10 cellular contexts compared by ENCODE assay signal in genomic region chr15:60370105-60370803, GRCh38. TPM values are rescaled to one million over a fixed set of nuclear protein-coding genes. Genes with fewer than 3 reads are reported as not detected.
DNase-seq lines count a peak whose midpoint lies in the region; ATAC-seq and TF ChIP-seq lines count a peak whose summit lies in the region.
"Had no signal": no experiment of that assay in that cellular context is flagged by ENCODE, and none has a peak within 500 bp of the region (broad histone marks: within the 10 kb centered on the region; RNA-seq: fewer than 3 reads in every experiment).

No MANE protein-coding gene starts in this region.

- no peak for ATAC-seq in activated CD8-positive, alpha-beta T cell treated with anti-CD3 and anti-CD28 coated beads for 36 hours
- ATAC-seq in activated CD8-positive, alpha-beta T cell treated with anti-CD3 and anti-CD28 coated beads, Interleukin-2, amount 10 ng/mL, durations not matched to agents 7 days and 5 days, result no peak
- ATAC-seq in lower lobe of right lung (peak; percentile 29 to 36), upper lobe of left lung (ENCODE audit: low FRiP score in 2 of 2) (peak in 1 of 2 donors; percentile 52)

- POLR2A ChIA-PET in activated CD8-positive, alpha-beta T cell treated with anti-CD3 and anti-CD28 coated beads for 36 hours (lab: Charles Lee), result no interaction called here
- POLR2A ChIA-PET in activated CD8-positive, alpha-beta T cell treated with anti-CD3 and anti-CD28 coated beads, Interleukin-2, amount 10 ng/mL, durations not matched to agents 7 days and 5 days (lab: Charles Lee), result no interaction called here

- CTCF ChIA-PET in activated CD8-positive, alpha-beta T cell treated with anti-CD3 and anti-CD28 coated beads for 36 hours (lab: Charles Lee), result interaction anchor here (1.0 to 2.1 kb wide), 2 partner anchors 10 to 11 kb away, joined by 4 to 7 read pairs; no protein-coding TSS in a partner anchor
- CTCF ChIA-PET in activated CD8-positive, alpha-beta T cell treated with anti-CD3 and anti-CD28 coated beads, Interleukin-2, amount 10 ng/mL, durations not matched to agents 7 days and 5 days (lab: Charles Lee), result interaction anchor here (2.2 kb wide), 1 partner anchor 10 kb away, joined by 12 read pairs; no protein-coding TSS in a partner anchor

- H3K9me3 ChIP-seq in lower lobe of right lung, result no peaks in the 10 kb centered on the region
- no peaks in the 10 kb centered on the region for H3K9me3 ChIP-seq in upper lobe of left lung
- H3K9me3 ChIP-seq: testis had no signal

- H3K4me1 ChIP-seq in lower lobe of right lung (peaks cover 55% of the 10 kb centered on the region), upper lobe of left lung (peaks cover 43 to 56% (median 49%) of the 10 kb centered on the region in 4 donors)

- peak overlapping the region; percentile 71 for H3K27ac ChIP-seq in lower lobe of right lung
- H3K27ac ChIP-seq in upper lobe of left lung, result peak overlapping the region; percentile 61 to 77 (median 68)
- H3K27ac ChIP-seq: KMS-11 had no signal

- H3K36me3 ChIP-seq in lower lobe of right lung, result peaks cover 60% of the 10 kb centered on the region
- peaks cover 0 to 40% (median 12%) of the 10 kb centered on the region in 4 donors for H3K36me3 ChIP-seq in upper lobe of left lung

- peaks cover 5% of the 10 kb centered on the region for H3K36me3 Mint-ChIP-seq in activated CD8-positive, alpha-beta T cell treated with anti-CD3 and anti-CD28 coated beads for 36 hours (ENCODE audit: low read depth)
- peaks cover 47% of the 10 kb centered on the region for H3K36me3 Mint-ChIP-seq in activated CD8-positive, alpha-beta T cell treated with anti-CD3 and anti-CD28 coated beads, Interleukin-2, amount 10 ng/mL, durations not matched to agents 7 days and 5 days (ENCODE audit: low read depth)

- peak; percentile 9 for DNase-seq in activated CD8-positive, alpha-beta T cell treated with anti-CD3 and anti-CD28 coated beads for 36 hours
- DNase-seq in activated CD8-positive, alpha-beta T cell treated with anti-CD3 and anti-CD28 coated beads, Interleukin-2, amount 10 ng/mL, durations not matched to agents 7 days and 5 days, result no peak
- DNase-seq in dermis blood vessel endothelial cell, result peak; percentile 100
- no peak for DNase-seq in lower lobe of right lung
- DNase-seq in upper lobe of left lung, result no peak
- DNase-seq in CD1c-positive myeloid dendritic cell (ENCODE audit: extremely low spot score), result no peak
- DNase-seq in putamen (ENCODE audit: low spot score), result no peak
- no peak for DNase-seq in NCI-H2196 treated with DMSO at 0.1 percent for 48 hours (lab: John Stamatoyannopoulos, UW; ENCODE audit: unreplicated experiment)
- DNase-seq: testis had no signal

- intact Hi-C loops in activated CD8-positive, alpha-beta T cell treated with anti-CD3 and anti-CD28 coated beads for 36 hours (cut with micrococcal nuclease), result no loop called here
- intact Hi-C loops in lower lobe of right lung (cut with DNase I), result no loop called here

- H3K4me3 ChIP-seq in lower lobe of right lung, result no peak overlapping the region
- no peak overlapping the region for H3K4me3 ChIP-seq in upper lobe of left lung
- H3K4me3 ChIP-seq: testis had no signal

- H3K27ac Mint-ChIP-seq in activated CD8-positive, alpha-beta T cell treated with anti-CD3 and anti-CD28 coated beads for 36 hours, result no peak overlapping the region
- H3K27ac Mint-ChIP-seq in activated CD8-positive, alpha-beta T cell treated with anti-CD3 and anti-CD28 coated beads, Interleukin-2, amount 10 ng/mL, durations not matched to agents 7 days and 5 days, result no peak overlapping the region

- H3K4me3 Mint-ChIP-seq in activated CD8-positive, alpha-beta T cell treated with anti-CD3 and anti-CD28 coated beads for 36 hours, result no peak overlapping the region
- H3K4me3 Mint-ChIP-seq in activated CD8-positive, alpha-beta T cell treated with anti-CD3 and anti-CD28 coated beads, Interleukin-2, amount 10 ng/mL, durations not matched to agents 7 days and 5 days, result no peak overlapping the region

- H3K27me3 ChIP-seq in lower lobe of right lung (ENCODE audit: low read depth), result no peaks in the 10 kb centered on the region
- H3K27me3 ChIP-seq in upper lobe of left lung, result no peaks in the 10 kb centered on the region
- H3K27me3 ChIP-seq: testis had no signal

- TF ChIP-seq EP300 in upper lobe of left lung (IDR thresholded peaks at IDR 0.05), result peak in 1 of 4 donors; percentile 28

- TF ChIP-seq POLR2A in upper lobe of left lung (IDR thresholded peaks at IDR 0.05), result no peak

- TF ChIP-seq CTCF in activated CD8-positive, alpha-beta T cell treated with anti-CD3 and anti-CD28 coated beads for 36 hours (IDR thresholded peaks at IDR 0.05), result no peak
- no peak for TF ChIP-seq CTCF in lower lobe of right lung (IDR thresholded peaks at IDR 0.05)
- no peak for TF ChIP-seq CTCF in upper lobe of left lung (IDR thresholded peaks at IDR 0.05)

- WGBS in upper lobe of left lung, 2 donors, result 69 to 75% methylated on average over 7 of the region's 7 CpGs

- H3K27me3 Mint-ChIP-seq in activated CD8-positive, alpha-beta T cell treated with anti-CD3 and anti-CD28 coated beads for 36 hours, result no peaks in the 10 kb centered on the region
- H3K27me3 Mint-ChIP-seq in activated CD8-positive, alpha-beta T cell treated with anti-CD3 and anti-CD28 coated beads, Interleukin-2, amount 10 ng/mL, durations not matched to agents 7 days and 5 days (ENCODE audit: low read depth), result no peaks in the 10 kb centered on the region

- H3K9me3 Mint-ChIP-seq in activated CD8-positive, alpha-beta T cell treated with anti-CD3 and anti-CD28 coated beads for 36 hours, result no peaks in the 10 kb centered on the region
- no peaks in the 10 kb centered on the region for H3K9me3 Mint-ChIP-seq in activated CD8-positive, alpha-beta T cell treated with anti-CD3 and anti-CD28 coated beads, Interleukin-2, amount 10 ng/mL, durations not matched to agents 7 days and 5 days (ENCODE audit: insufficient read depth)

- H3K4me1 Mint-ChIP-seq in activated CD8-positive, alpha-beta T cell treated with anti-CD3 and anti-CD28 coated beads for 36 hours (ENCODE audit: low read depth), result peaks cover 13% of the 10 kb centered on the region
- H3K4me1 Mint-ChIP-seq in activated CD8-positive, alpha-beta T cell treated with anti-CD3 and anti-CD28 coated beads, Interleukin-2, amount 10 ng/mL, durations not matched to agents 7 days and 5 days (ENCODE audit: low read depth), result peaks cover 2% of the 10 kb centered on the region

RNA-seq across cellular contexts. Expression of gene ANXA2, which starts 27.5 kb away (rescaled TPM):
- 10 to 100 TPM; 57.9 to 60.2 TPM for total RNA-seq in activated CD8-positive, alpha-beta T cell treated with anti-CD3 and anti-CD28 coated beads for 36 hours
- total RNA-seq in activated CD8-positive, alpha-beta T cell treated with anti-CD3 and anti-CD28 coated beads, Interleukin-2, amount 10 ng/mL, durations not matched to agents 7 days and 5 days, result 100 to 1,000 TPM; 368 to 375 TPM
- total RNA-seq in dermis blood vessel endothelial cell (3,547 and 3,999 TPM in 2 replicates), lower lobe of right lung (834 TPM), upper lobe of left lung (1,000 to 10,000 TPM in 4 of 6 donors, 100 to 1,000 TPM in 2; 394 to 1,774 (median 1,094) TPM)

Comparison
In these comparisons a context has a peak if more than half of its experiments do, and no peak if none do; other contexts are left out.
1. DNase-seq: peak in activated CD8-positive, alpha-beta T cell treated with anti-CD3 and anti-CD28 coated beads for 36 hours (single experiment) and dermis blood vessel endothelial cell (single experiment); none in activated CD8-positive, alpha-beta T cell treated with anti-CD3 and anti-CD28 coated beads, Interleukin-2, amount 10 ng/mL, durations not matched to agents 7 days and 5 days (single experiment), lower lobe of right lung (single experiment), upper lobe of left lung (0 of 2), CD1c-positive myeloid dendritic cell (single experiment), putamen (single experiment) and NCI-H2196 treated with DMSO at 0.1 percent for 48 hours (single experiment).
2. RNA of gene ANXA2, which starts 27.5 kb away (total RNA-seq): 3,547 to 3,999 TPM in dermis blood vessel endothelial cell, 394 to 1,774 TPM in upper lobe of left lung, 834 TPM in lower lobe of right lung (single experiment) and 368 to 375 TPM in activated CD8-positive, alpha-beta T cell treated with anti-CD3 and anti-CD28 coated beads, Interleukin-2, amount 10 ng/mL, durations not matched to agents 7 days and 5 days; 57.9 to 60.2 TPM in activated CD8-positive, alpha-beta T cell treated with anti-CD3 and anti-CD28 coated beads for 36 hours; every median in the first group is over 4 times any median in the second.
3. ATAC-seq: peak in lower lobe of right lung (2 of 2); none in activated CD8-positive, alpha-beta T cell treated with anti-CD3 and anti-CD28 coated beads for 36 hours (single experiment) and activated CD8-positive, alpha-beta T cell treated with anti-CD3 and anti-CD28 coated beads, Interleukin-2, amount 10 ng/mL, durations not matched to agents 7 days and 5 days (single experiment).